ENCODE assay signal across 11 cellular contexts in the genomic region with DNA sequence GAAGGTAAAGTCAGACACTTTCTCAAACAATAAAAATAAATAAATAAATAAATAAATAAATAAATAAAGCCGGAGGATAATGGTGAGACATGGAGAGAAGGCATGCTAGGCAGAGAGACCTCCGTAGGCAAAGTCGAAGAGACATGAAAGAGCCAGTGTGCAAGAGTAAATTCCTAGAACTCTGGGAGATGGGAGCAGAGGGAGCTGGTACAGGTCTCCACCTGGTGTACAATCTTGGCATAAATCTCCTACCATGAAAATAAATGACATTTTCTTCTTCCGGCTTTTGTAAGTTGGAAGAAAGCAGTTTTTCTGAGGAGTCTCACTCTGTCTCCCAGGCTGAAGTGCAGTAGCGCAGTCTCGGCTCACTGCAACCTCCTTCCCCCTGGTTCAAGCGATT. TPM values are rescaled to one million over a fixed set of nuclear protein-coding genes. Genes with fewer than 3 reads are reported as not detected.
"Had no signal": no experiment of that assay in that cellular context is flagged by ENCODE, and none has a peak within 500 bp of the region (broad histone marks: within the 10 kb centered on the region; RNA-seq: fewer than 3 reads in every experiment).

No MANE protein-coding gene starts in this region.

RNA-seq across cellular contexts. Expression of a gene that starts 1.4 kb away (rescaled TPM):
- polyA plus RNA-seq: cardiac muscle cell had no signal

RNA-seq across cellular contexts. Expression of a gene that starts 7.8 kb away (rescaled TPM):
- total RNA-seq: activated CD4-positive, alpha-beta T cell treated with anti-CD3 and anti-CD28 coated beads, Interleukin-2, amount 10 ng/mL, durations not matched to agents 24 days and 14 days; activated CD8-positive, alpha-beta memory T cell treated with anti-CD3 and anti-CD28 coated beads for 36 hours; activated CD8-positive, alpha-beta T cell treated with anti-CD3 and anti-CD28 coated beads for 36 hours; activated naive CD8-positive, alpha-beta T cell treated with anti-CD3 and anti-CD28 coated beads for 36 hours; activated T-cell treated with anti-CD3 and anti-CD28 coated beads, Interleukin-2, amount 50 U/mL, for 72 hours; activated T-helper 17 cell treated with anti-CD3 and anti-CD28 coated beads, Interleukin-2, amount 50 U/mL, for 72 hours; aorta; cardiac muscle cell; LHCN-M2; NCI-H460; SJCRH30 had no signal
- polyA plus RNA-seq: aorta had no signal
